In genomic region chr2:213067888-213068287, GRCh38 we compare ENCODE assay signal across 1 cellular context.
TF ChIP-seq lines count a peak whose summit lies in the region.

No MANE protein-coding gene starts in this region.

TF ChIP-seq in IMR-90, 13 proteins besides CTCF, POLR2A, EP300 and RAD21:
- TF ChIP-seq MAFK (IDR thresholded peaks at IDR 0.05; ENCODE audit: low read depth, low read length) (peak; percentile 56), MAZ (IDR thresholded peaks at IDR 0.05; ENCODE audit: borderline replicate concordance, low read depth, low read length) (no peak)
